ENCODE assay signal across 1 cellular context in the genomic region with DNA sequence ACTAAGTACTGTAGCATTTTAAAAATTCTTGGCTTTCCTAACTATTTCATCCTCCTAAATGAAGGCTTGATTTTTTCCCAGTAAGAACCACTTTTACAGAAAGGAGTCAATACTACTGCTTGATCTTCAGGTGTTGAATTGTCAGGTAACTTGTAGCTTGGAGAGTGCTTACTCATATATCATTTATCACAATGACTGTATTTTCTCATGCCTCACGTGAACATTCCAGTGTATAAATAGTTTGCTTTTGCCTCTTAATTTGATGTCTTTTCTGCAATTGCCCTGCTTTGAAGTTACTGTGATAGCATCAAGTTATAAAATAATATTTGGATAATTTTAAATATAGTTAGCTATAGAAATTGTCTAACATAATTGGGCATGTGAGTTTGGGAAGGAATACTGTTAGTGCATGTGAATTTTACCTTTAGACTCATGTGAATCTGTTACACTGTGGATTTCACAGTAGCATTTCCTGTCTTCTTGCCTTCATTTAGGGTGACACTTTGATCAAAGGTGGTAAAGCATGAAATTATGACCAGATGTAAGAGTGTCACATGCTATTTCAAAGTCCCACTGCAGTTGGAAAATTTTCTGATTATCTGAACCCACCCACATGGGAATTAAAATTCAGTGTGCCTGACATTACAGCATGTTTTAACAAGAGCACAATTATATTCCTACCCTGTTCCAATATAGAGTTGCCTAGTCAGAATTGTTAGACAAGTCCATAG.
TF ChIP-seq lines count a peak whose summit lies in the region.

No MANE protein-coding gene starts in this region.

TF ChIP-seq in GM12878, 131 proteins besides CTCF, POLR2A, EP300 and RAD21 (continued from another document):
- TF ChIP-seq BHLHE40 (IDR thresholded peaks at IDR 0.05; ENCODE audit: borderline replicate concordance in 1 of 2, low read depth in 2 of 2, low read length in 1 of 2) (peak in 1 of 2 experiments; percentile 76; a peak in 2 of 4 replicates), MTA2 (IDR thresholded peaks at IDR 0.05; ENCODE audit: low read depth) (peak; percentile 53; the same call in 1 of the 2 replicates), TCF3 (IDR thresholded peaks at IDR 0.05; ENCODE audit: borderline replicate concordance, insufficient read depth, low read depth, low read length) (no peak), SMAD1 (IDR thresholded peaks at IDR 0.05; ENCODE audit: low read depth, partially characterized antibody) (peak; percentile 60)
